Comparison of ENCODE assay signal across 19 cellular contexts in the genomic region with DNA sequence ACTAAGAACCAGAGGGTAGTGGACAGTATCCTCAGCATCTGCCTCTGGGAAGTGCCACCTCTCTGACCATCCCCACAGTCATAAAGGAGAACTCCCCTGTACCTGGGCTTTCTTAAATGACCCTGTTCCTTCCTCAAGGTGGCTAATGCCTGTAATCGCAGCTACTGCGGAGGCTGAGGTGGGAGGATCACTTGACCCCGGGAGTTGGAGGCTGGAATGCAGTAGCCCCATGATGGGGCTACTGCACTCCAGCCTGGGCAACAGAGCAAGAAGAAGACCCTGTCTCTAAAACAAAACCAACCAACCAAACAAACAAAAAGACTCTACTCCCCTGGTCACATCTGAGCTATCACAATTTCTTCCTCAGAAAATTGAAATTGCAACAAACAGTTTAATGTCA. TPM values are rescaled to one million over a fixed set of nuclear protein-coding genes. Genes with fewer than 3 reads are reported as not detected.
DNase-seq lines count a peak whose midpoint lies in the region; ATAC-seq and TF ChIP-seq lines count a peak whose summit lies in the region.
"Had no signal": no experiment of that assay in that cellular context is flagged by ENCODE, and none has a peak within 500 bp of the region (broad histone marks: within the 10 kb centered on the region; RNA-seq: fewer than 3 reads in every experiment).

No MANE protein-coding gene starts in this region.

- H3F3A ChIP-seq in GM23248 (ENCODE audit: insufficient read depth) (no peaks in the 10 kb centered on the region), OCI-LY1 (ENCODE audit: insufficient read depth, low read length) (no peaks in the 10 kb centered on the region)

- H3K4me2 ChIP-seq in GM23248 (ENCODE audit: unreplicated experiment) (no peak overlapping the region), OCI-LY1 (ENCODE audit: low read length) (peak overlapping the region; percentile 90), osteoblast (ENCODE audit: insufficient read depth, low read length) (no peak overlapping the region)

- TF ChIP-seq EP300 in esophagus muscularis mucosa (IDR thresholded peaks at IDR 0.05) = no peak

- no peak overlapping the region for H3K27ac Mint-ChIP-seq in mesothelial cell of epicardium
- H3K27ac Mint-ChIP-seq: activated CD8-positive, alpha-beta T cell treated with anti-CD3 and anti-CD28 coated beads for 36 hours; activated naive CD8-positive, alpha-beta T cell treated with anti-CD3 and anti-CD28 coated beads for 36 hours; T-helper 1 cell treated with Interleukin-12 subunit alpha and Interleukin-12 subunit beta and Interleukin-4 antibody, amounts not matched to agents 30 μg/mL and 1 μg/mL, for 36 hours had no signal

- intact Hi-C loops in esophagus muscularis mucosa (cut with DNase I) = loop anchor here (5.0 kb wide), 1 partner anchor 53 kb away; a partner anchor contains a TSS

- H3K4me3 Mint-ChIP-seq in mesothelial cell of epicardium = no peak overlapping the region
- H3K4me3 Mint-ChIP-seq: activated CD8-positive, alpha-beta T cell treated with anti-CD3 and anti-CD28 coated beads for 36 hours; activated naive CD8-positive, alpha-beta T cell treated with anti-CD3 and anti-CD28 coated beads for 36 hours; CD4-positive, alpha-beta memory T cell; T-helper 1 cell treated with Interleukin-12 subunit alpha and Interleukin-12 subunit beta and Interleukin-4 antibody, amounts not matched to agents 30 μg/mL and 1 μg/mL, for 36 hours had no signal

- H4K20me1 ChIP-seq in GM23248 (ENCODE audit: insufficient read depth) = no peaks in the 10 kb centered on the region
- no peaks in the 10 kb centered on the region for H4K20me1 ChIP-seq in OCI-LY1 (ENCODE audit: insufficient read depth, low read length)
- no peaks in the 10 kb centered on the region for H4K20me1 ChIP-seq in osteoblast (ENCODE audit: insufficient read depth, low read length)

- no peaks in the 10 kb centered on the region for H3K27me3 Mint-ChIP-seq in mesothelial cell of epicardium (ENCODE audit: low read depth)
- H3K27me3 Mint-ChIP-seq: activated CD8-positive, alpha-beta T cell treated with anti-CD3 and anti-CD28 coated beads for 36 hours; CD4-positive, alpha-beta memory T cell; naive B cell had no signal

- H3K36me3 ChIP-seq in GM23248 (ENCODE audit: low read depth) (no peaks in the 10 kb centered on the region), OCI-LY1 (ENCODE audit: insufficient read depth, low read length) (peaks cover 36% of the 10 kb centered on the region), esophagus muscularis mucosa (no peaks in the 10 kb centered on the region), osteoblast (ENCODE audit: insufficient read depth, low read length) (peaks cover 2% of the 10 kb centered on the region)
- H3K36me3 ChIP-seq: ovary, upper lobe of left lung had no signal

- H3K4me3 ChIP-seq in GM23248 (no peak overlapping the region), OCI-LY1 (ENCODE audit: low read depth, low read length, poor library complexity, severe bottlenecking) (peak overlapping the region; percentile 85), esophagus muscularis mucosa (no peak overlapping the region), osteoblast (ENCODE audit: insufficient read depth, low read length) (no peak overlapping the region)
- H3K4me3 ChIP-seq: ovary had no signal

- H3K9me2 ChIP-seq in GM23248 (ENCODE audit: insufficient read depth) = no peaks in the 10 kb centered on the region
- no peaks in the 10 kb centered on the region for H3K9me2 ChIP-seq in OCI-LY1 (ENCODE audit: low read depth, low read length)

- H3K79me2 ChIP-seq in GM23248 (ENCODE audit: insufficient read depth) (peaks cover 41% of the 10 kb centered on the region), OCI-LY1 (ENCODE audit: insufficient read depth, low read length) (peaks cover 41% of the 10 kb centered on the region), osteoblast (ENCODE audit: insufficient read depth, low read length) (peaks cover 42% of the 10 kb centered on the region)

- WGBS in GM23248 (ENCODE audit: low coverage in 1 of 2, low lambda C conversion rate in 2 of 2, missing lambda C conversion rate in 2 of 2), 2 experiments = 93 to 95% methylated on average over 3 of the region's 3 CpGs
- WGBS in esophagus muscularis mucosa = 94% methylated on average over 3 of the region's 3 CpGs

- no peak for TF ChIP-seq POLR2A in esophagus muscularis mucosa (IDR thresholded peaks at IDR 0.05; ENCODE audit: low read depth)

- H3K36me3 Mint-ChIP-seq in mesothelial cell of epicardium = no peaks in the 10 kb centered on the region
- H3K36me3 Mint-ChIP-seq: CD4-positive, alpha-beta memory T cell; immature natural killer cell; naive B cell had no signal

- no peaks in the 10 kb centered on the region for H3K9me3 Mint-ChIP-seq in mesothelial cell of epicardium
- H3K9me3 Mint-ChIP-seq: activated CD8-positive, alpha-beta T cell treated with anti-CD3 and anti-CD28 coated beads for 36 hours; activated naive CD8-positive, alpha-beta T cell treated with anti-CD3 and anti-CD28 coated beads for 36 hours; CD4-positive, alpha-beta memory T cell; immature natural killer cell; naive B cell; T-helper 1 cell treated with Interleukin-12 subunit alpha and Interleukin-12 subunit beta and Interleukin-4 antibody, amounts not matched to agents 30 μg/mL and 1 μg/mL, for 36 hours had no signal

- H3K27me3 ChIP-seq in GM23248 (replicated peaks; ENCODE audit: insufficient read depth) (no peaks in the 10 kb centered on the region), OCI-LY1 (ENCODE audit: insufficient read depth, low read length) (no peaks in the 10 kb centered on the region), esophagus muscularis mucosa (no peaks in the 10 kb centered on the region), osteoblast (ENCODE audit: insufficient read depth, low read length) (peaks cover 4% of the 10 kb centered on the region)
- H3K27me3 ChIP-seq: ovary, SJSA1, upper lobe of left lung had no signal

- no peak overlapping the region for H3K9ac ChIP-seq in GM23248
- peak overlapping the region; percentile 98; the same call in 1 of the 2 replicates for H3K9ac ChIP-seq in OCI-LY1 (ENCODE audit: low read length)

- DNase-seq in GM23248 (no peak), esophagus muscularis mucosa (ENCODE audit: extremely low spot score) (peak; percentile 53), osteoblast (ENCODE audit: insufficient read length, low spot score, missing footprints) (no peak), mesothelial cell of epicardium (ENCODE audit: low spot score in 2 of 2, unreplicated experiment in 2 of 2) (no peak), pons (ENCODE audit: low spot score) (no peak)
- DNase-seq: activated naive CD8-positive, alpha-beta T cell treated with anti-CD3 and anti-CD28 coated beads for 36 hours; stimulated activated CD4-positive, alpha-beta T cell treated with anti-CD3 and anti-CD28 coated beads, Interleukin-12 subunit alpha, Interleukin-12 subunit beta, amount 100 ng/mL, for 4 hours; stimulated activated CD4-positive, alpha-beta T cell treated with anti-CD3 and anti-CD28 coated beads, Interleukin-4, amount 100 ng/mL, for 1 hour had no signal

- no peak for ATAC-seq in GM19467 (IDR thresholded peaks at IDR 0.05; ENCODE audit: unreplicated experiment)

- TF ChIP-seq CTCF in OCI-LY1 (IDR thresholded peaks at IDR 0.05; ENCODE audit: low read length) (no peak), esophagus muscularis mucosa (IDR thresholded peaks at IDR 0.05) (no peak), osteoblast (IDR thresholded peaks at IDR 0.05; ENCODE audit: extremely low read depth, low read depth, low read length) (no peak), mesothelial cell of epicardium (IDR thresholded peaks at IDR 0.05; ENCODE audit: unreplicated experiment) (no peak)

- H3K9me3 ChIP-seq in GM23248 (ENCODE audit: low read depth) = no peaks in the 10 kb centered on the region
- no peaks in the 10 kb centered on the region for H3K9me3 ChIP-seq in OCI-LY1 (ENCODE audit: low read length)
- H3K9me3 ChIP-seq in esophagus muscularis mucosa = no peaks in the 10 kb centered on the region
- H3K9me3 ChIP-seq in osteoblast (ENCODE audit: low read depth, low read length) = no peaks in the 10 kb centered on the region
- H3K9me3 ChIP-seq: ovary, SJSA1, upper lobe of left lung had no signal

- H3K27ac ChIP-seq in GM23248 (no peak overlapping the region), OCI-LY1 (ENCODE audit: low read depth, low read length, poor library complexity, severe bottlenecking) (peak overlapping the region; percentile 47), esophagus muscularis mucosa (replicated peaks in 1 of 4) (no peak overlapping the region), osteoblast (ENCODE audit: low read depth, low read length) (no peak overlapping the region)
- H3K27ac ChIP-seq: coronary artery, ovary, SJSA1, upper lobe of left lung had no signal

- in situ Hi-C loops in GM23248 (cut with MboI) = no loop called here

- H3K4me1 Mint-ChIP-seq in mesothelial cell of epicardium = peaks cover 28% of the 10 kb centered on the region

- peak overlapping the region; percentile 98 for H2AFZ ChIP-seq in GM23248
- peak overlapping the region; percentile 97 for H2AFZ ChIP-seq in OCI-LY1 (ENCODE audit: low read length)
- peak overlapping the region; percentile 98 for H2AFZ ChIP-seq in osteoblast (ENCODE audit: low read length)

- H3K4me1 ChIP-seq in GM23248 (ENCODE audit: insufficient read depth) (no peaks in the 10 kb centered on the region), OCI-LY1 (ENCODE audit: insufficient read depth, low read length, severe bottlenecking) (peaks cover 38% of the 10 kb centered on the region), esophagus muscularis mucosa (peaks cover 10 to 13% (median 12%) of the 10 kb centered on the region in 4 donors), osteoblast (ENCODE audit: insufficient read depth, low read length) (peaks cover 21% of the 10 kb centered on the region)

RNA-seq across cellular contexts. Expression of a gene that starts 0.8 kb away (rescaled TPM):
- total RNA-seq in GM23248 (2014; rRNA removed; shearing (Covaris generic)) = 9.4 and 23.4 TPM in 2 replicates
- polyA plus RNA-seq in GM23248 (2016; fragmentation: Nextera tagmentation; extraction: Ambion mirVana) = 8.1 and 10.2 TPM in 2 replicates
- total RNA-seq in esophagus muscularis mucosa = 1 to 10 TPM in 1 of 4 donors, under 1 TPM in 2, not detected in 1; 0.06 to 1.3 (median 0.17) TPM
- 2.2 and 4.1 TPM in 2 replicates for total RNA-seq in osteoblast
- 29.0 to 38.2 TPM (median 35.5 TPM) in 3 replicates for total RNA-seq in mesothelial cell of epicardium

RNA-seq across cellular contexts. Expression of a gene that starts 51.3 kb away (rescaled TPM):
- 1.1 and 2.7 TPM in 2 replicates for total RNA-seq in GM23248 (2014; rRNA removed; shearing (Covaris generic))
- polyA plus RNA-seq in GM23248 (2016; fragmentation: Nextera tagmentation; extraction: Ambion mirVana) = 0.40 and 0.41 TPM in 2 replicates
- total RNA-seq in esophagus muscularis mucosa (1 to 10 TPM; 4.6 to 8.3 (median 6.3) TPM), osteoblast (8.0 TPM in 2 replicates), mesothelial cell of epicardium (90.3 to 98.9 TPM (median 97.0 TPM) in 3 replicates)
